Comparison of ENCODE assay signal across 22 cellular contexts in genomic region chr17:34663714-34664113, GRCh38.
"Had no signal": no experiment of that assay in that cellular context is flagged by ENCODE, and none has a peak within 500 bp of the region (broad histone marks: within the 10 kb centered on the region; RNA-seq: fewer than 3 reads in every experiment).

No MANE protein-coding gene starts in this region.

- H3K27ac ChIP-seq: dorsolateral prefrontal cortex, neutrophil, pancreas, right lobe of liver, testis, tibial artery, upper lobe of left lung, uterus had no signal

- H3K4me3 ChIP-seq: dorsolateral prefrontal cortex, lung, pancreas, right lobe of liver, testis, tibial artery, upper lobe of left lung, uterus had no signal

- ATAC-seq: natural killer cell treated with Interleukin-12 subunit alpha and Interleukin-12 subunit beta and Interleukin-15 and Interleukin-18, amount 100 ng/mL, for 72 hours; stimulated activated memory B cell treated with anti-CD40 and anti-IgM and Interleukin-4, amounts not matched to agents 10 μg/mL and 1 μg/mL and 100 μg/mL, for 72 hours; stimulated activated naive CD8-positive, alpha-beta T cell treated with anti-CD3 and anti-CD28 coated beads, Interleukin-15, Interleukin-2, amounts not matched to agents 100 U/mL and 50 U/mL, for 24 hours had no signal

- H3K9me3 ChIP-seq: neutrophil, pancreas, right lobe of liver, testis, tibial artery, upper lobe of left lung, uterus had no signal

- DNase-seq: dorsolateral prefrontal cortex; effector CD4-positive, alpha-beta T cell; hypothalamus; immature natural killer cell; naive B cell; pancreas; right lobe of liver; stimulated activated CD4-positive, alpha-beta T cell treated with anti-CD3 and anti-CD28 coated beads, Interleukin-2, amount 100 ng/mL, for 24 hours; stimulated activated CD4-positive, alpha-beta T cell treated with anti-CD3 and anti-CD28 coated beads, Interleukin-4, amount 100 ng/mL, for 24 hours; stimulated activated naive CD8-positive, alpha-beta T cell treated with anti-CD3 and anti-CD28 coated beads, Interleukin-15, Interleukin-2, amounts not matched to agents 100 U/mL and 50 U/mL, for 24 hours; substantia nigra; testis; upper lobe of left lung; uterus had no signal

- H3K27me3 ChIP-seq: pancreas, right lobe of liver, testis, upper lobe of left lung, uterus had no signal

- FAIRE-seq: colon, frontal cortex, keratinocyte, pancreas had no signal

- H3K4me1 ChIP-seq: pancreas, right lobe of liver, testis, tibial artery, upper lobe of left lung, uterus had no signal

- H3K36me3 ChIP-seq: neutrophil, pancreas, right lobe of liver, tibial artery, upper lobe of left lung, uterus had no signal
